In the genomic region with DNA sequence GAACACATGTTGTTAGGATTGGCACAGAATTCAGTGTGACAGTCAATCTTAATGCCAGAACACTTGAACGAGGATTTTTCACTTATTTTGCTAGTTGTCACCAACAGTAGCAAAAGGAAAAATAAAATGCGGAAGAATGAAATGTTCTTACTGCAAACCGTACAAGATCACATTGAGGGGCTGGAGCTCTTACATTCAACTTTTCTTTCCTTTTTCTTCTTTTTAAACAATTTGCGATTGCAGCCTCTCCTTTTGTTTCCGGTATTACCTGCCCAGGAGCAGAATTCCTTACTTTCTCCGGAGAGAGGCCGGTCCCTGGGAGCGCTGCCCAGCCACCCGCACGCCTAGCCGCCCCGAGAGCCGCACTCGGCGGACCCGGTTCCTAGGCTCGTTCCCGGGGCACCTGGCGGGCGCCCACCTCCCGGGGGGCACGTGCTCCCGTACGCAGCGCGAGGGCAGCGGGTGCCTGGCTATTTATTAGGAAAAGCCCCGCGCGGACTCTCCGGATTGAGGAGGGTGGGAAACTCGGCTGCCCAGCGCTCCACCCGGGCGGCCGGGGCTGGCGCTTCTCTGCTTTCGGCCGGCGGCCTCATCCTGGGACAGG, we compare ENCODE assay signal across 8 cellular contexts. TPM values are rescaled to one million over a fixed set of nuclear protein-coding genes. Genes with fewer than 3 reads are reported as not detected.
DNase-seq lines count a peak whose midpoint lies in the region; ATAC-seq and TF ChIP-seq lines count a peak whose summit lies in the region.

No MANE protein-coding gene starts in this region.

- H3K27ac ChIP-seq in SU-DHL-6 (ENCODE audit: low read depth, low read length) (peak overlapping the region; percentile 41), fibroblast of lung (ENCODE audit: insufficient read depth, low read length) (peak overlapping the region; percentile 89), trophoblast cell (ENCODE audit: low read depth, low read length) (peak overlapping the region; percentile 93)

- no CpG with 5 or more reads among the region's 40 CpGs for WGBS in trophoblast cell (ENCODE audit: extremely low coverage, insufficient coverage, insufficient read length)

- no peaks in the 10 kb centered on the region for H3K27me3 ChIP-seq in SU-DHL-6 (ENCODE audit: low read length)
- no peaks in the 10 kb centered on the region for H3K27me3 ChIP-seq in fibroblast of lung (ENCODE audit: control insufficient read depth, insufficient read depth, low read length)
- peaks cover 2% of the 10 kb centered on the region for H3K27me3 ChIP-seq in trophoblast cell (ENCODE audit: insufficient read depth, low read length)

- H4K8ac ChIP-seq in trophoblast cell (ENCODE audit: low read depth, low read length), result peak overlapping the region; percentile 69

- no peak overlapping the region for H2AK5ac ChIP-seq in trophoblast cell (ENCODE audit: low read length)

- ATAC-seq in GM18498 (IDR thresholded peaks at IDR 0.05; ENCODE audit: unreplicated experiment) (peak; percentile 2), HG02884 (IDR thresholded peaks at IDR 0.05; ENCODE audit: unreplicated experiment) (peak; percentile 0)

- H3F3A ChIP-seq in SU-DHL-6 (ENCODE audit: insufficient read depth), result 0 out of 2 replicates have a peak, but pooled peaks cover 5% of the 10 kb centered on the region

- H3K4me1 ChIP-seq in fibroblast of lung (ENCODE audit: control insufficient read depth, extremely low read depth, insufficient read depth, low read length) (peaks cover 2% of the 10 kb centered on the region), trophoblast cell (ENCODE audit: control insufficient read depth in 1 of 2, insufficient read depth in 2 of 2, low read length in 2 of 2) (peaks cover 5 to 6% of the 10 kb centered on the region in 2 experiments)

- peak overlapping the region; percentile 86 for H2BK5ac ChIP-seq in trophoblast cell (ENCODE audit: low read depth, low read length, poor library complexity)

- DNase-seq in fibroblast of lung (ENCODE audit: low read depth in 2 of 2), result peak in 1 of 2 donors; percentile 33
- peak in 1 of 2 donors; percentile 60 for DNase-seq in trophoblast cell
- no peak for DNase-seq in NCI-H345 treated with DMSO at 0.1 percent for 48 hours (lab: John Stamatoyannopoulos, UW; ENCODE audit: unreplicated experiment)
- DNase-seq in effector CD4-positive, alpha-beta T cell, result no peak
- DNase-seq in hepatic stellate cell (ENCODE audit: low spot score), result no peak

- peak overlapping the region; percentile 74 for H2BK120ac ChIP-seq in trophoblast cell (ENCODE audit: insufficient read depth, low read length, poor library complexity)

- peak overlapping the region; percentile 62 for H4K91ac ChIP-seq in trophoblast cell (ENCODE audit: low read depth, low read length)

- H3K14ac ChIP-seq in trophoblast cell (ENCODE audit: low read length), result peak overlapping the region; percentile 41

- H3K18ac ChIP-seq in trophoblast cell (ENCODE audit: low read length), result no peak overlapping the region

- H3K9me2 ChIP-seq in SU-DHL-6 (replicated peaks; ENCODE audit: insufficient read depth, low read length), result no peaks in the 10 kb centered on the region

- H4K20me1 ChIP-seq in SU-DHL-6 (ENCODE audit: low read depth, low read length) (peaks cover 12% of the 10 kb centered on the region), fibroblast of lung (ENCODE audit: control insufficient read depth, extremely low read depth, insufficient read depth, low read length) (no peaks in the 10 kb centered on the region)

- H3K4ac ChIP-seq in trophoblast cell (ENCODE audit: low read depth, low read length), result peak overlapping the region; percentile 26

- TF ChIP-seq CTCF in SU-DHL-6 (IDR thresholded peaks at IDR 0.05; ENCODE audit: insufficient read depth, low read length, poor library complexity, severe bottlenecking), result no peak
- TF ChIP-seq CTCF in fibroblast of lung (conservative IDR thresholded peaks at IDR 0.05 in 1 of 2, IDR thresholded peaks at IDR 0.05 in 1 of 2; ENCODE audit: low read depth in 1 of 2, low read length in 2 of 2), result no peak

- peak overlapping the region; percentile 92 for H3K4me2 ChIP-seq in SU-DHL-6 (ENCODE audit: low read depth, low read length, poor library complexity, severe bottlenecking)
- peak overlapping the region; percentile 73 for H3K4me2 ChIP-seq in fibroblast of lung (ENCODE audit: extremely low read depth, insufficient read depth, low read length)
- H3K4me2 ChIP-seq in trophoblast cell (ENCODE audit: low read length), result peak overlapping the region; percentile 73

- H3K79me2 ChIP-seq in SU-DHL-6 (ENCODE audit: insufficient read depth, low read length) (peaks cover 33% of the 10 kb centered on the region), fibroblast of lung (ENCODE audit: control insufficient read depth, insufficient read depth, low read length) (peaks cover 30% of the 10 kb centered on the region), trophoblast cell (ENCODE audit: control insufficient read depth, insufficient read depth, low read length, poor library complexity) (peaks cover 10% of the 10 kb centered on the region)

- no peak overlapping the region for H3K23ac ChIP-seq in trophoblast cell (ENCODE audit: low read length)

- H3K9ac ChIP-seq in SU-DHL-6 (ENCODE audit: low read length) (peak overlapping the region; percentile 97), fibroblast of lung (ENCODE audit: insufficient read depth, low read length) (peak overlapping the region; percentile 86), trophoblast cell (ENCODE audit: low read length) (peak overlapping the region; percentile 75)

- H3K4me3 ChIP-seq in SU-DHL-6 (ENCODE audit: insufficient read depth, low read length, poor library complexity, severe bottlenecking) (peak overlapping the region; percentile 90), fibroblast of lung (replicated peaks in 1 of 4; ENCODE audit: control extremely low read depth in 1 of 4, insufficient read depth in 1 of 4, low read depth in 3 of 4, low read length in 4 of 4) (peak overlapping the region; percentile 45 to 77 (median 74)), trophoblast cell (ENCODE audit: low read depth, low read length) (peak overlapping the region; percentile 92)

- peak overlapping the region; percentile 100 for H2AFZ ChIP-seq in SU-DHL-6 (ENCODE audit: low read depth, low read length, severe bottlenecking)
- peak overlapping the region; percentile 5 for H2AFZ ChIP-seq in fibroblast of lung (ENCODE audit: low read length)
- H2AFZ ChIP-seq in trophoblast cell (ENCODE audit: insufficient read depth, low read length, poor library complexity), result peak overlapping the region; percentile 73

- H2BK12ac ChIP-seq in trophoblast cell (ENCODE audit: low read length), result no peak overlapping the region

- H3K9me3 ChIP-seq in SU-DHL-6 (ENCODE audit: insufficient read depth, low read length) (no peaks in the 10 kb centered on the region), fibroblast of lung (ENCODE audit: control insufficient read depth, insufficient read depth, low read depth, low read length) (no peaks in the 10 kb centered on the region), trophoblast cell (ENCODE audit: insufficient read depth, low read depth, low read length) (no peaks in the 10 kb centered on the region)

- peaks cover 12% of the 10 kb centered on the region for H3K79me1 ChIP-seq in trophoblast cell (ENCODE audit: low read length)

- peak overlapping the region; percentile 80 for H4K12ac ChIP-seq in trophoblast cell (ENCODE audit: low read depth, low read length)

- H3K36me3 ChIP-seq in SU-DHL-6 (ENCODE audit: low read length), result no peaks in the 10 kb centered on the region
- H3K36me3 ChIP-seq in fibroblast of lung (ENCODE audit: control insufficient read depth, insufficient read depth, low read length), result no peaks in the 10 kb centered on the region
- no peaks in the 10 kb centered on the region for H3K36me3 ChIP-seq in trophoblast cell (ENCODE audit: control insufficient read depth in 1 of 2, insufficient read depth in 2 of 2, low read length in 2 of 2)

RNA-seq across cellular contexts. Expression of a gene that starts 1.2 kb away (rescaled TPM):
- 45.5 and 47.6 TPM in 2 replicates for total RNA-seq in fibroblast of lung
- polyA plus RNA-seq in fibroblast of lung, result 78.5 and 86.0 TPM in 2 replicates
- 81.7 and 91.3 TPM in 2 replicates for polyA plus RNA-seq in fibroblast of lung (2012)
- polyA minus RNA-seq in fibroblast of lung (ENCODE audit: low replicate concordance), result 6.0 and 7.5 TPM in 2 replicates
- 185 and 191 TPM in 2 replicates for polyA plus RNA-seq in trophoblast cell (2013)

Comparison
In these comparisons a context has a peak if more than half of its experiments do, and no peak if none do; other contexts are left out.
1. H2AFZ ChIP-seq: peak in every context shown above with its lines; median percentile 100 in SU-DHL-6; 73 in trophoblast cell; 5 in fibroblast of lung.
2. H3K27ac ChIP-seq: peak in every context shown above with its lines; median percentile 93 in trophoblast cell; 89 in fibroblast of lung; 41 in SU-DHL-6.